8 cellular contexts compared by ENCODE assay signal in genomic region chr2:106104332-106105062, GRCh38.
DNase-seq lines count a peak whose midpoint lies in the region; ATAC-seq lines count a peak whose summit lies in the region.

No MANE protein-coding gene starts in this region.

- ATAC-seq in GM18498 (IDR thresholded peaks at IDR 0.05; ENCODE audit: unreplicated experiment) (peak; percentile 63), HG03139 (IDR thresholded peaks at IDR 0.05; ENCODE audit: unreplicated experiment) (peak; percentile 46)

- DNase-seq in AG08395 (ENCODE audit: low spot score) (peak; percentile 80), NCI-H446 treated with DMSO at 0.1 percent for 48 hours (lab: John Stamatoyannopoulos, UW) (peak; percentile 16), ecto neural progenitor cell (ENCODE audit: low spot score) (peak; percentile 64), lung microvascular endothelial cell (ENCODE audit: low read depth in 2 of 2) (peak; percentile 69 to 71)
- DNase-seq in activated CD4-positive, alpha-beta T cell treated with anti-CD3 and anti-CD28 coated beads for 48 hours, result peak; percentile 74
- peak; percentile 44 for DNase-seq in stimulated activated naive CD4-positive, alpha-beta T cell treated with Interleukin-2 at 50 U/mL for 16 hours (lab: John Stamatoyannopoulos, UW)

Comparison
In these comparisons a context has a peak if more than half of its experiments do, and no peak if none do; other contexts are left out.
1. Peak in every context shown above with its lines: DNase-seq and ATAC-seq.
2. DNase-seq: peak in every context shown above with its lines; median percentile 80 in AG08395; 74 in activated CD4-positive, alpha-beta T cell treated with anti-CD3 and anti-CD28 coated beads for 48 hours; 70 in lung microvascular endothelial cell; 64 in ecto neural progenitor cell; 44 in stimulated activated naive CD4-positive, alpha-beta T cell treated with Interleukin-2 at 50 U/mL for 16 hours; 16 in NCI-H446 treated with DMSO at 0.1 percent for 48 hours.